1 cellular context compared by ENCODE assay signal in genomic region chr19:18100710-18101109, GRCh38.
TF ChIP-seq lines count a peak whose summit lies in the region.

No MANE protein-coding gene starts in this region.

TF ChIP-seq in HepG2, 621 proteins besides CTCF, POLR2A, EP300 and RAD21 (continued from another document and continues in another):
- TF ChIP-seq ZNF318 (CRISPR knock-in tag; IDR thresholded peaks at IDR 0.05) (no peak), THAP8 (CRISPR knock-in tag; IDR thresholded peaks at IDR 0.05; ENCODE audit: borderline replicate concordance) (no peak), ZBTB21 (CRISPR knock-in tag; IDR thresholded peaks at IDR 0.05) (no peak), NFE2L1 (CRISPR knock-in tag; IDR thresholded peaks at IDR 0.05; ENCODE audit: borderline replicate concordance) (no peak), PCBP2 (optimal IDR thresholded peaks at IDR 0.05; ENCODE audit: low read depth, low read length, poor library complexity, severe bottlenecking) (no peak), CREB3 (CRISPR knock-in tag; IDR thresholded peaks at IDR 0.05) (no peak), MZF1 (CRISPR knock-in tag; IDR thresholded peaks at IDR 0.05; ENCODE audit: borderline replicate concordance) (no peak), ZFX (CRISPR knock-in tag; IDR thresholded peaks at IDR 0.05; ENCODE audit: low read depth) (peak; percentile 45; the same call in 1 of the 2 replicates), ZSCAN25 (CRISPR knock-in tag; IDR thresholded peaks at IDR 0.05) (no peak), ADNP (CRISPR knock-in tag; IDR thresholded peaks at IDR 0.05) (no peak), ZFP41 (CRISPR knock-in tag; IDR thresholded peaks at IDR 0.05; ENCODE audit: borderline replicate concordance) (no peak), ZBTB44 (CRISPR knock-in tag; IDR thresholded peaks at IDR 0.05) (no peak), POLR2AphosphoS5 (IDR thresholded peaks at IDR 0.05; ENCODE audit: low read depth, low read length) (0 out of 2 replicates have a peak, but pooled peaks have one; percentile 33), EZH2 (conservative IDR thresholded peaks at IDR 0.05; ENCODE audit: low read depth, low read length) (no peak), ZNF180 (CRISPR knock-in tag; IDR thresholded peaks at IDR 0.05; ENCODE audit: borderline replicate concordance, low read depth) (no peak), ATF6 (CRISPR knock-in tag; conservative IDR thresholded peaks at IDR 0.05) (no peak), IRF9 (CRISPR knock-in tag; IDR thresholded peaks at IDR 0.05; ENCODE audit: borderline replicate concordance) (no peak), ZIK1 (CRISPR knock-in tag; IDR thresholded peaks at IDR 0.05; ENCODE audit: borderline replicate concordance, low read depth) (no peak), ZNF24 (IDR thresholded peaks at IDR 0.05) (no peak), PRPF4 (IDR thresholded peaks at IDR 0.05; ENCODE audit: low read depth, low read length, poor library complexity, severe bottlenecking) (no peak), ZNF282 (IDR thresholded peaks at IDR 0.05; ENCODE audit: partially characterized antibody) (no peak), MXI1 (IDR thresholded peaks at IDR 0.05; ENCODE audit: borderline replicate concordance, low read depth, low read length) (peak; percentile 78; the same call in 1 of the 3 replicates), SOX5 (CRISPR knock-in tag; IDR thresholded peaks at IDR 0.05; ENCODE audit: borderline replicate concordance) (0 out of 2 replicates have a peak, but pooled peaks have one; percentile 34), ZNF800 (CRISPR knock-in tag; IDR thresholded peaks at IDR 0.05) (no peak), PRMT3 (CRISPR knock-in tag; IDR thresholded peaks at IDR 0.05; ENCODE audit: borderline replicate concordance, low read depth) (no peak), PHF8 (CRISPR knock-in tag; IDR thresholded peaks at IDR 0.05) (no peak), HIC2 (CRISPR knock-in tag; IDR thresholded peaks at IDR 0.05; ENCODE audit: low read depth) (no peak), CAMTA2 (CRISPR knock-in tag; IDR thresholded peaks at IDR 0.05; ENCODE audit: borderline replicate concordance) (no peak), REXO4 (CRISPR knock-in tag; IDR thresholded peaks at IDR 0.05; ENCODE audit: borderline replicate concordance) (no peak), CBX5 (CRISPR knock-in tag; IDR thresholded peaks at IDR 0.05; ENCODE audit: borderline replicate concordance) (peak; percentile 41; the same call in 1 of the 2 replicates), ZNF740 (CRISPR knock-in tag; IDR thresholded peaks at IDR 0.05) (no peak), NPAS2 (CRISPR knock-in tag; IDR thresholded peaks at IDR 0.05; ENCODE audit: borderline replicate concordance) (no peak), SALL1 (CRISPR knock-in tag; IDR thresholded peaks at IDR 0.05) (peak; percentile 58; the same call in 1 of the 2 replicates), DNMT3B (CRISPR knock-in tag; conservative IDR thresholded peaks at IDR 0.05) (no peak), MED8 (CRISPR knock-in tag; IDR thresholded peaks at IDR 0.05; ENCODE audit: insufficient replicate concordance) (no peak), ZNF362 (CRISPR knock-in tag; IDR thresholded peaks at IDR 0.05; ENCODE audit: borderline replicate concordance) (no peak), SPEN (CRISPR knock-in tag; IDR thresholded peaks at IDR 0.05; ENCODE audit: low read depth) (no peak)
